Comparison of ENCODE assay signal across 10 cellular contexts in the genomic region with DNA sequence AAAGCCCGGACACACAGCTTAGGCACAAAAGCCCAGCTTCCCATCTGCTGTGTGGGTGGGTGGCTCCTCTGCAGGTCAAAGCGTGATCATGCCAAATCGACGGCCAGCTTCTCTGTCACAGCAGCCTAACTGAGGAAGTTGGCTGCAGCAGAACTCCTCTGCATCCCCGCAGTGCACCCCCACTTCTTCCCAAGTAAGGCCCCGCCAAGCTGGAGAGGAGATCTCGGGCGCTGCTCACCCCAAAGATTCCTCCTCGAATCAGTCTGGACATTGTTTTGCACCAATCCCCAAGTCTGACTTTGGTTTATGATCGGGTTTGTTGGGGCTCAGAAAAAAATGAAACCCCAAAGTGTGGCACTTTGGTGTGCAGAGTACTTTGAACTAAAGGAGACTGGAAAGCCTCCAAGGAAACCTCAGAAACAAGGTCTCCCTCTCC. TPM values are rescaled to one million over a fixed set of nuclear protein-coding genes. Genes with fewer than 3 reads are reported as not detected.
DNase-seq lines count a peak whose midpoint lies in the region; ATAC-seq and TF ChIP-seq lines count a peak whose summit lies in the region.
"Had no signal": no experiment of that assay in that cellular context is flagged by ENCODE, and none has a peak within 500 bp of the region (broad histone marks: within the 10 kb centered on the region; RNA-seq: fewer than 3 reads in every experiment).

No MANE protein-coding gene starts in this region.

- 72 to 85% methylated on average over 10 of the region's 10 CpGs for WGBS in testis, 2 donors

- H3K36me3 Mint-ChIP-seq in T-helper 17 cell (ENCODE audit: low read depth) = peaks cover 6% of the 10 kb centered on the region

- peak overlapping the region; percentile 95 for H3K27ac Mint-ChIP-seq in T-helper 17 cell
- H3K27ac Mint-ChIP-seq in stimulated activated naive CD8-positive, alpha-beta T cell treated with anti-CD3 and anti-CD28 coated beads, Interleukin-15, amount 100 ng/mL, for 72 hours = peak overlapping the region in 1 of 2 donors; percentile 31

- H3K27ac ChIP-seq in dorsolateral prefrontal cortex = peak overlapping the region in 33 of 59 donors; percentile 1 to 93 (median 53)
- no peak overlapping the region for H3K27ac ChIP-seq in testis
- H3K27ac ChIP-seq: ovary had no signal

- no peaks in the 10 kb centered on the region for H3K27me3 Mint-ChIP-seq in T-helper 17 cell
- H3K27me3 Mint-ChIP-seq in stimulated activated naive CD8-positive, alpha-beta T cell treated with anti-CD3 and anti-CD28 coated beads, Interleukin-15, amount 100 ng/mL, for 72 hours = no peaks in the 10 kb centered on the region

- no peaks in the 10 kb centered on the region for H3K9me3 Mint-ChIP-seq in stimulated activated naive CD8-positive, alpha-beta T cell treated with anti-CD3 and anti-CD28 coated beads, Interleukin-15, amount 100 ng/mL, for 72 hours

- peak; percentile 49 for DNase-seq in Right ventricle myocardium superior
- no peak for DNase-seq in cardiac septum (ENCODE audit: low spot score)
- no peak for DNase-seq in T-helper 17 cell
- no peak for DNase-seq in dorsolateral prefrontal cortex
- DNase-seq in stimulated activated naive CD8-positive, alpha-beta T cell treated with anti-CD3 and anti-CD28 coated beads, Interleukin-15, amount 100 ng/mL, for 72 hours = peak in 1 of 2 donors; percentile 33
- DNase-seq in testis = no peak
- no peak for DNase-seq in NCI-H1105 (lab: John Stamatoyannopoulos, UW)
- DNase-seq: ovary had no signal

- ATAC-seq in Right ventricle myocardium superior (ENCODE audit: poor library complexity) = no peak
- peak; percentile 16 for ATAC-seq in T-helper 17 cell
- ATAC-seq in stimulated activated naive CD8-positive, alpha-beta T cell treated with anti-CD3 and anti-CD28 coated beads, Interleukin-15, amount 100 ng/mL, for 72 hours = peak; percentile 29
- ATAC-seq in HG03097 (IDR thresholded peaks at IDR 0.05; ENCODE audit: low FRiP score, unreplicated experiment) = no peak

- no peak for TF ChIP-seq POLR2A in testis (IDR thresholded peaks at IDR 0.05)

- H3K4me3 ChIP-seq in dorsolateral prefrontal cortex (no peak overlapping the region), testis (no peak overlapping the region)
- H3K4me3 ChIP-seq: ovary had no signal

- H3K4me3 Mint-ChIP-seq in T-helper 17 cell = peak overlapping the region; percentile 73
- no peak overlapping the region for H3K4me3 Mint-ChIP-seq in stimulated activated naive CD8-positive, alpha-beta T cell treated with anti-CD3 and anti-CD28 coated beads, Interleukin-15, amount 100 ng/mL, for 72 hours

- peaks cover 0 to 5% (median 0%) of the 10 kb centered on the region in 45 donors for H3K27me3 ChIP-seq in dorsolateral prefrontal cortex
- no peaks in the 10 kb centered on the region for H3K27me3 ChIP-seq in testis
- H3K27me3 ChIP-seq: ovary had no signal

- H3K4me1 ChIP-seq in testis = peaks cover 7% of the 10 kb centered on the region

- peaks cover 38% of the 10 kb centered on the region for H3K4me1 Mint-ChIP-seq in T-helper 17 cell
- H3K4me1 Mint-ChIP-seq in stimulated activated naive CD8-positive, alpha-beta T cell treated with anti-CD3 and anti-CD28 coated beads, Interleukin-15, amount 100 ng/mL, for 72 hours = peaks cover 53% of the 10 kb centered on the region

- H3K36me3 ChIP-seq in testis (ENCODE audit: low read depth, missing control alignments) = no peaks in the 10 kb centered on the region
- H3K36me3 ChIP-seq: ovary had no signal

- TF ChIP-seq CTCF in dorsolateral prefrontal cortex (IDR thresholded peaks at IDR 0.05 in 54 of 56, conservative IDR thresholded peaks at IDR 0.05 in 2 of 56; ENCODE audit: low read depth in 1 of 56, partially characterized antibody in 56 of 56) (no peak), testis (IDR thresholded peaks at IDR 0.05) (no peak)

- no peaks in the 10 kb centered on the region for H3K9me3 ChIP-seq in T-helper 17 cell (ENCODE audit: control insufficient read depth, low read length, poor library complexity, severe bottlenecking)
- no peaks in the 10 kb centered on the region for H3K9me3 ChIP-seq in testis
- H3K9me3 ChIP-seq: ovary had no signal

- intact Hi-C loops in Right ventricle myocardium superior (cut with DNase I) = no loop called here
- intact Hi-C loops in cardiac septum (cut with DNase I) = loop anchor here (5.0 kb wide), 1 partner anchor 317 kb away; no protein-coding TSS in a partner anchor
- intact Hi-C loops in dorsolateral prefrontal cortex (cut with DNase I) = loop anchor here (5.0 to 10.0 kb wide), 3 partner anchors 72 to 250 kb away; a partner anchor contains a TSS
- intact Hi-C loops in testis (cut with DNase I; ENCODE audit: low total_unique reads) = no loop called here

RNA-seq across cellular contexts. Expression of a gene that starts 19.7 kb away (rescaled TPM):
- total RNA-seq in Right ventricle myocardium superior (not detected), cardiac septum (not detected), T-helper 17 cell (not detected), dorsolateral prefrontal cortex (under 1 TPM in 1 of 120 experiments, not detected in 119; 0.26 TPM), testis (not detected)
- polyA plus RNA-seq in testis (ENCODE audit: insufficient read depth, low read depth, low replicate concordance) = not detected
- total RNA-seq: NCI-H460 had no signal
- polyA plus RNA-seq: ovary had no signal

RNA-seq across cellular contexts. Expression of a gene that starts 57.4 kb away (rescaled TPM):
- total RNA-seq in Right ventricle myocardium superior (20.5 TPM), cardiac septum (13.2 TPM), T-helper 17 cell (100 to 1,000 TPM; 485 to 528 TPM), dorsolateral prefrontal cortex (10 to 100 TPM in 71 of 120 experiments, 1 to 10 TPM in 49; 2.5 to 60.2 (median 11.3) TPM), testis (10 to 100 TPM; 24.1 to 48.7 TPM)
- 80.5 TPM for polyA plus RNA-seq in testis (ENCODE audit: insufficient read depth, low read depth, low replicate concordance)

Comparison
In these comparisons a context has a peak if more than half of its experiments do, and no peak if none do; other contexts are left out.
1. intact Hi-C loops: an anchor here in cardiac septum (5.0 kb wide) and dorsolateral prefrontal cortex (5.0 to 10.0 kb wide); none called in Right ventricle myocardium superior and testis.
2. ATAC-seq: peak in T-helper 17 cell (single experiment) and stimulated activated naive CD8-positive, alpha-beta T cell treated with anti-CD3 and anti-CD28 coated beads, Interleukin-15, amount 100 ng/mL, for 72 hours (single experiment); none in Right ventricle myocardium superior (single experiment) and HG03097 (single experiment).
3. H3K27ac ChIP-seq: peak in dorsolateral prefrontal cortex (33 of 59); none in testis (0 of 2).
4. RNA of a gene that starts 57.4 kb away (total RNA-seq): 485 to 528 TPM in T-helper 17 cell; 24.1 to 48.7 TPM in testis, 20.5 TPM in Right ventricle myocardium superior (single experiment), 13.2 TPM in cardiac septum (single experiment) and 2.5 to 60.2 TPM in dorsolateral prefrontal cortex; every median in the first group is over 4 times any median in the second.